Comparison of ENCODE assay signal across 8 cellular contexts in the genomic region with DNA sequence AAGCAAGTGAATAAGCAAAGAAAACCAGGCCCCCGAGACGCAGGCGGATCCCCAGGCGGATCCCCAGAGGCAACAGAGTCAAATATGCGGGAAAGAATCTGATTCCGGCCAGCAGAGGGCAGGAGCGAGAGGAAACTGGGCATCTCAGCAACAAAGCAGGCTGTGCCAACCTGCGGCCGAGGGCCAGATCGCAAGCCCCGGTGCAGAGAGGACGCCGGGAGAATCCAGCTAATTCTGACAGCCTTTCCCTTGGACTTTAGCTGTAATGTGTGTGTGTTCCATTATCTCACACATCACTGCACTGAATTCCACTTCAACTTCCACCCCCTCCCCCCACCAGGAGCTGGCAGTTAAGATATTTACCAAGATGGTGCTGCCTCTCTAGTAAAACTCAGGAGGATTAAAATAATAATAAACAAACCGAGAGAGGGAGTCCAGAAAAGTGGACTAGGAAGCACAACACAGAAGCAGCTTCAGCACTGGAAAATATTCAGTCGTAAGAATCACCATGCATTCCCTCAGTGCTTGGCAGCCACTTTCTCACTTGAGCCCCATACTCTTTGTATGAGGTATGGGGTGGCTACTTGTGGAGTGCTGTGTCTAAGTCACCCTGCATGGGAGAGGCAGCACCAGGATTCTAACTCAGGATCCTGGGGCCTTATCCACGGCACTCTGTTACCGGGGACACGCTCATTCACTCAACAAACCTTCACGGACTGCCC.
DNase-seq lines count a peak whose midpoint lies in the region; ATAC-seq and TF ChIP-seq lines count a peak whose summit lies in the region.

No MANE protein-coding gene starts in this region.

- no peak for ATAC-seq in HG03175 (IDR thresholded peaks at IDR 0.05; ENCODE audit: unreplicated experiment)

- DNase-seq in HCEC 1CT (peak; percentile 65), NCI-H226 (peak; percentile 76), caudate nucleus (lab: John Stamatoyannopoulos, UW) (peak in 60 of 61 donors; percentile 25 to 91 (median 78)), kidney glomerular epithelial cell (lab: John Stamatoyannopoulos, UW) (peak; percentile 94)
- peak; percentile 56 to 70 (median 63) for DNase-seq in activated CD4-positive, CD25-positive, alpha-beta regulatory T cell (lab: John Stamatoyannopoulos, UW)
- DNase-seq in stimulated activated CD4-positive, alpha-beta T cell treated with anti-CD3 and anti-CD28 coated beads, Interleukin-1b, Interleukin-23, amount 100 ng/mL, for 48 hours, result peak; percentile 82

- peak overlapping the region; percentile 28 for H3K27ac ChIP-seq in C4-2B
- peak overlapping the region; percentile 28 for H3K27ac ChIP-seq in caudate nucleus (ENCODE audit: low read depth, low read length)

- TF ChIP-seq CTCF in C4-2B (conservative IDR thresholded peaks at IDR 0.05), result peak; percentile 89
